Comparison of ENCODE assay signal across 9 cellular contexts in genomic region chr22:39661842-39662676, GRCh38.
A peak's percentile ranks its signal among the peaks of the same experiment; 100 is the strongest.
DNase-seq lines count a peak whose midpoint lies in the region; ATAC-seq and TF ChIP-seq lines count a peak whose summit lies in the region.
"Had no signal": no experiment of that assay in that cellular context is flagged by ENCODE, and none has a peak within 500 bp of the region (broad histone marks: within the 10 kb centered on the region; RNA-seq: fewer than 3 reads in every experiment).

No MANE protein-coding gene starts in this region.

- H3K4me3 Mint-ChIP-seq in stimulated activated naive CD8-positive, alpha-beta T cell treated with anti-CD3 and anti-CD28 coated beads, Interleukin-15, Interleukin-2, amounts not matched to agents 100 ng/mL and 50 ng/mL, for 24 hours = peak overlapping the region; percentile 62
- H3K4me3 Mint-ChIP-seq in chondrocyte (ENCODE audit: unreplicated experiment) = no peak overlapping the region

- ATAC-seq in HG02763 (IDR thresholded peaks at IDR 0.05; ENCODE audit: unreplicated experiment) = no peak

- no peaks in the 10 kb centered on the region for H3K9me3 ChIP-seq in mononuclear cell (ENCODE audit: low read depth, low read length)

- peaks cover 12% of the 10 kb centered on the region for H3K27me3 Mint-ChIP-seq in stimulated activated naive CD8-positive, alpha-beta T cell treated with anti-CD3 and anti-CD28 coated beads, Interleukin-15, Interleukin-2, amounts not matched to agents 100 ng/mL and 50 ng/mL, for 24 hours
- H3K27me3 Mint-ChIP-seq in chondrocyte (ENCODE audit: low read depth) = peaks cover 66% of the 10 kb centered on the region

- H3K27me3 ChIP-seq in mononuclear cell (ENCODE audit: insufficient read depth, low read length) = peaks cover 18% of the 10 kb centered on the region

- no peaks in the 10 kb centered on the region for H3K36me3 Mint-ChIP-seq in stimulated activated naive CD8-positive, alpha-beta T cell treated with anti-CD3 and anti-CD28 coated beads, Interleukin-15, Interleukin-2, amounts not matched to agents 100 ng/mL and 50 ng/mL, for 24 hours (ENCODE audit: low read depth)
- no peaks in the 10 kb centered on the region for H3K36me3 Mint-ChIP-seq in chondrocyte (ENCODE audit: low read depth)

- H3K4me1 Mint-ChIP-seq in stimulated activated naive CD8-positive, alpha-beta T cell treated with anti-CD3 and anti-CD28 coated beads, Interleukin-15, Interleukin-2, amounts not matched to agents 100 ng/mL and 50 ng/mL, for 24 hours (ENCODE audit: low read depth) = peaks cover 33% of the 10 kb centered on the region
- H3K4me1 Mint-ChIP-seq in chondrocyte (ENCODE audit: low read depth) = no peaks in the 10 kb centered on the region

- peaks cover 45% of the 10 kb centered on the region for H3K4me1 ChIP-seq in mononuclear cell (ENCODE audit: insufficient read depth, low read length)

- H3K9me3 Mint-ChIP-seq in stimulated activated naive CD8-positive, alpha-beta T cell treated with anti-CD3 and anti-CD28 coated beads, Interleukin-15, Interleukin-2, amounts not matched to agents 100 ng/mL and 50 ng/mL, for 24 hours = no peaks in the 10 kb centered on the region
- no peaks in the 10 kb centered on the region for H3K9me3 Mint-ChIP-seq in chondrocyte (ENCODE audit: low read depth)
- H3K9me3 Mint-ChIP-seq: IgD-negative memory B cell had no signal

- H3K27ac Mint-ChIP-seq in stimulated activated naive CD8-positive, alpha-beta T cell treated with anti-CD3 and anti-CD28 coated beads, Interleukin-15, Interleukin-2, amounts not matched to agents 100 ng/mL and 50 ng/mL, for 24 hours = no peak overlapping the region
- no peak overlapping the region for H3K27ac Mint-ChIP-seq in chondrocyte (ENCODE audit: unreplicated experiment)

- peak overlapping the region; percentile 26 for H3K4me3 ChIP-seq in mononuclear cell (ENCODE audit: low read length)

- no peak for TF ChIP-seq CTCF in chondrocyte (IDR thresholded peaks at IDR 0.05)

- DNase-seq in SW480 (ENCODE audit: low spot score) (peak; percentile 63), T1000 (lab: John Stamatoyannopoulos, UW) (no peak), chondrocyte (ENCODE audit: low spot score) (no peak), NCI-H1694 treated with DMSO at 0.1 percent for 48 hours (lab: John Stamatoyannopoulos, UW) (no peak)
- DNase-seq in activated effector memory CD4-positive, alpha-beta T cell treated with anti-CD3 and anti-CD28 coated beads, Interleukin-2, amount 50 U/mL, for 16 hours = peak; percentile 92

Comparison
In these comparisons a context has a peak if more than half of its experiments do, and no peak if none do; other contexts are left out.
1. DNase-seq: peak in SW480 (single experiment) and activated effector memory CD4-positive, alpha-beta T cell treated with anti-CD3 and anti-CD28 coated beads, Interleukin-2, amount 50 U/mL, for 16 hours (single experiment); none in T1000 (single experiment), chondrocyte (single experiment) and NCI-H1694 treated with DMSO at 0.1 percent for 48 hours (single experiment).